Comparison of ENCODE assay signal across 8 cellular contexts in the genomic region with DNA sequence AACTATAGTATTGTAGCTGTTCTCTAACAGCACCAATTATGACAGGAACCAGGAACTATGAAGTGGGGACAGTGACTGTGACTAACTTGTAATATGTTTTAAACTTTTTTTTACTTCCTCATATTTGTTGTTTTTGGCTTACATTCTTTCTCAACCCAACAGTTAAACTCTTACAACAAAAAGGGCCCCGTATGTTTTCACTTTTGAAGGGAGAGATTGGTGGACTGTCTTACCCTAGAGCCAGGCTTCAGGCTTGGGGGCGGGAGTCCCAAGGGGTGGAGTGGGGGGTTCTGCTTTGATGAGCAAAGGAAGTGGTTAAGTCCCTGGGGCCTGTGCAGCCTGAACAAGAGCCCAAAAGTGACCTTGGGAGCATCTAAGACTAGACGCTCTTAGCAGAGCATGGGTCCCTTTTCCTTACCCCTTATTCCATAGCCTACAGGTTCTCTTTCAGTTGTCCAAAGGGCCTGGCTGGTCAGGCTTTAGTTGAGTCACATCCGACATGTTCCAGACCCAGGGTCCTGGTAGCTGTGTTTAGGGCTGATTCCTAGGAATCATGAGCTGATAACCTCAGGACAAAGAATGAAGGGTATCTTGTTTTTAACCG. TPM values are rescaled to one million over a fixed set of nuclear protein-coding genes. Genes with fewer than 3 reads are reported as not detected.
A peak's percentile ranks its signal among the peaks of the same experiment; 100 is the strongest.
DNase-seq lines count a peak whose midpoint lies in the region; ATAC-seq and TF ChIP-seq lines count a peak whose summit lies in the region.

No MANE protein-coding gene starts in this region.

- no peaks in the 10 kb centered on the region for H3K9me3 Mint-ChIP-seq in activated CD4-positive, alpha-beta T cell treated with anti-CD3 and anti-CD28 coated beads for 36 hours (ENCODE audit: low read depth)

- WGBS in tibial nerve, 2 donors, result 68 to 78% methylated on average over 5 of the region's 5 CpGs

- H3K4me3 ChIP-seq in OCI-LY3 (ENCODE audit: low read length) (peak overlapping the region; percentile 56), foreskin fibroblast (ENCODE audit: low read depth in 1 of 2, low read length in 2 of 2) (no peak overlapping the region), tibial nerve (no peak overlapping the region)

- CTCF ChIA-PET in activated CD4-positive, alpha-beta T cell treated with anti-CD3 and anti-CD28 coated beads for 36 hours (lab: Charles Lee), result interaction anchor here (0.9 to 2.4 kb wide), 4 partner anchors 11 to 76 kb away, joined by 3 to 10 read pairs (median 4); a partner anchor contains a TSS

- peak overlapping the region; percentile 30; the same call in 1 of the 2 replicates for H3K9ac ChIP-seq in OCI-LY3 (ENCODE audit: low read length)

- H3K4me3 Mint-ChIP-seq in activated CD4-positive, alpha-beta T cell treated with anti-CD3 and anti-CD28 coated beads for 36 hours, result no peak overlapping the region

- H3K9me3 ChIP-seq in OCI-LY3 (ENCODE audit: insufficient read depth, low read length) (no peaks in the 10 kb centered on the region), tibial nerve (no peaks in the 10 kb centered on the region)

- H2AFZ ChIP-seq in OCI-LY3 (ENCODE audit: low read depth, low read length), result no peak overlapping the region

- TF ChIP-seq EP300 in tibial nerve (IDR thresholded peaks at IDR 0.05), result no peak

- POLR2A ChIA-PET in activated CD4-positive, alpha-beta T cell treated with anti-CD3 and anti-CD28 coated beads for 36 hours (lab: Charles Lee), result interaction anchor here (1.3 kb wide), 1 partner anchor 53 kb away, joined by 3 read pairs; no protein-coding TSS in a partner anchor

- H3K36me3 Mint-ChIP-seq in activated CD4-positive, alpha-beta T cell treated with anti-CD3 and anti-CD28 coated beads for 36 hours (ENCODE audit: low read depth), result peaks cover 19% of the 10 kb centered on the region

- ATAC-seq in activated CD4-positive, alpha-beta T cell treated with anti-CD3 and anti-CD28 coated beads for 36 hours, result peak; percentile 63
- peak; percentile 99 for ATAC-seq in HG02759 (IDR thresholded peaks at IDR 0.05; ENCODE audit: unreplicated experiment)

- H3K4me1 ChIP-seq in OCI-LY3 (ENCODE audit: low read length), result peaks cover 17% of the 10 kb centered on the region
- H3K4me1 ChIP-seq in tibial nerve, result peaks cover 0 to 36% (median 4%) of the 10 kb centered on the region in 4 donors

- TF ChIP-seq CTCF in OCI-LY3 (IDR thresholded peaks at IDR 0.05; ENCODE audit: low read depth, low read length), result no peak
- no peak for TF ChIP-seq CTCF in foreskin fibroblast (IDR thresholded peaks at IDR 0.05; ENCODE audit: low read depth, low read length)
- no peak for TF ChIP-seq CTCF in tibial nerve (IDR thresholded peaks at IDR 0.05)

- H3K79me2 ChIP-seq in OCI-LY3 (ENCODE audit: low read length), result peaks cover 19% of the 10 kb centered on the region

- H3K27ac ChIP-seq in OCI-LY3 (ENCODE audit: low read length), result peak overlapping the region; percentile 59
- H3K27ac ChIP-seq in tibial nerve, result peak overlapping the region in 3 of 4 donors; percentile 9 to 75 (median 38)

- H3K27me3 Mint-ChIP-seq in activated CD4-positive, alpha-beta T cell treated with anti-CD3 and anti-CD28 coated beads for 36 hours, result no peaks in the 10 kb centered on the region

- H3K4me2 ChIP-seq in OCI-LY3 (ENCODE audit: low read length), result peak overlapping the region; percentile 78

- TF ChIP-seq POLR2A in tibial nerve (IDR thresholded peaks at IDR 0.05), result no peak

- H3K27me3 ChIP-seq in OCI-LY3 (ENCODE audit: low read depth, low read length), result no peaks in the 10 kb centered on the region
- H3K27me3 ChIP-seq in tibial nerve, result no peaks in the 10 kb centered on the region

- intact Hi-C loops in activated CD4-positive, alpha-beta T cell treated with anti-CD3 and anti-CD28 coated beads for 36 hours (cut with DNase I, micrococcal nuclease), result no loop called here

- peak overlapping the region; percentile 56 for H3K27ac Mint-ChIP-seq in activated CD4-positive, alpha-beta T cell treated with anti-CD3 and anti-CD28 coated beads for 36 hours

- H3K4me1 Mint-ChIP-seq in activated CD4-positive, alpha-beta T cell treated with anti-CD3 and anti-CD28 coated beads for 36 hours, result peaks cover 39% of the 10 kb centered on the region

- peaks cover 15% of the 10 kb centered on the region for H4K20me1 ChIP-seq in OCI-LY3 (ENCODE audit: insufficient read depth, low read length)

- DNase-seq in activated CD4-positive, alpha-beta T cell treated with anti-CD3 and anti-CD28 coated beads for 36 hours, result peak; percentile 23
- no peak for DNase-seq in activated CD4-positive, alpha-beta T cell treated with anti-CD3 and anti-CD28 coated beads, Interleukin-2, amount 50 U/mL, for 48 hours
- DNase-seq in foreskin fibroblast, result peak; percentile 5 to 28
- no peak for DNase-seq in tibial nerve (ENCODE audit: low spot score in 2 of 2)
- no peak for DNase-seq in NCI-H1105 (lab: John Stamatoyannopoulos, UW)
- no peak for DNase-seq in C1 segment of cervical spinal cord (lab: John Stamatoyannopoulos, UW)

- H3K36me3 ChIP-seq in OCI-LY3 (replicated peaks; ENCODE audit: low read depth, low read length), result no peaks in the 10 kb centered on the region
- no peaks in the 10 kb centered on the region for H3K36me3 ChIP-seq in tibial nerve

RNA-seq across cellular contexts. Expression of a gene that starts 38.8 kb away (rescaled TPM):
- 10 to 100 TPM; 60.0 to 62.6 TPM for total RNA-seq in activated CD4-positive, alpha-beta T cell treated with anti-CD3 and anti-CD28 coated beads for 36 hours
- total RNA-seq in tibial nerve, result 10 to 100 TPM; 51.3 to 70.1 (median 59.8) TPM

RNA-seq across cellular contexts. Expression of a gene that starts 53.5 kb away (rescaled TPM):
- total RNA-seq in activated CD4-positive, alpha-beta T cell treated with anti-CD3 and anti-CD28 coated beads for 36 hours, result 100 to 1,000 TPM; 157 to 180 TPM
- total RNA-seq in tibial nerve, result 10 to 100 TPM; 35.2 to 92.7 (median 66.0) TPM

Comparison
In these comparisons a context has a peak if more than half of its experiments do, and no peak if none do; other contexts are left out.
1. DNase-seq: peak in activated CD4-positive, alpha-beta T cell treated with anti-CD3 and anti-CD28 coated beads for 36 hours (single experiment) and foreskin fibroblast (2 of 2); none in activated CD4-positive, alpha-beta T cell treated with anti-CD3 and anti-CD28 coated beads, Interleukin-2, amount 50 U/mL, for 48 hours (0 of 2), tibial nerve (0 of 2), NCI-H1105 (single experiment) and C1 segment of cervical spinal cord (0 of 14).